2 cellular contexts compared by ENCODE assay signal in genomic region chr7:17638727-17639126, GRCh38.
TF ChIP-seq lines count a peak whose summit lies in the region.

No MANE protein-coding gene starts in this region.

TF ChIP-seq in SK-N-SH treated with all-trans-retinoic acid at 6 μM for 48 hours, 23 proteins besides CTCF, POLR2A, EP300 and RAD21 (continued from another document):
- TF ChIP-seq TSHZ2 (CRISPR knock-in tag; IDR thresholded peaks at IDR 0.05) (no peak), OSR1 (CRISPR knock-in tag; IDR thresholded peaks at IDR 0.05) (no peak)

TF ChIP-seq in SK-N-SH, 30 proteins besides CTCF, POLR2A, EP300 and RAD21 (continued from another document):
- TF ChIP-seq YY1 (IDR thresholded peaks at IDR 0.05; ENCODE audit: low read depth) (no peak), NFIC (IDR thresholded peaks at IDR 0.05; ENCODE audit: borderline replicate concordance) (no peak), FOXM1 (IDR thresholded peaks at IDR 0.05; ENCODE audit: low read depth) (no peak), TCF12 (IDR thresholded peaks at IDR 0.05) (no peak), USF2 (IDR thresholded peaks at IDR 0.05; ENCODE audit: borderline replicate concordance, low read depth, low read length) (no peak)
TF ChIP-seq in SK-N-SH: peak in this region for 0.
